ENCODE assay signal across 8 cellular contexts in genomic region chr19:4976412-4977298, GRCh38. TPM values are rescaled to one million over a fixed set of nuclear protein-coding genes. Genes with fewer than 3 reads are reported as not detected.
DNase-seq lines count a peak whose midpoint lies in the region; ATAC-seq and TF ChIP-seq lines count a peak whose summit lies in the region.

No MANE protein-coding gene starts in this region.

- no peaks in the 10 kb centered on the region for H3K27me3 ChIP-seq in ascending aorta

- ATAC-seq in sciatic nerve = peak; percentile 92
- no peak for ATAC-seq in HG03039 (IDR thresholded peaks at IDR 0.05; ENCODE audit: unreplicated experiment)
- ATAC-seq in GM21367 (IDR thresholded peaks at IDR 0.05; ENCODE audit: unreplicated experiment) = no peak

- H3K4me1 ChIP-seq in ascending aorta = peaks cover 8 to 19% of the 10 kb centered on the region in 2 donors

- peak; percentile 36 to 44 (median 42) for TF ChIP-seq CTCF in ascending aorta (IDR thresholded peaks at IDR 0.05)

- TF ChIP-seq RAD21 in Ishikawa (IDR thresholded peaks at IDR 0.05; ENCODE audit: low read depth) = no peak

- TF ChIP-seq EP300 in Ishikawa (IDR thresholded peaks at IDR 0.05; ENCODE audit: borderline replicate concordance) = no peak

- no peaks in the 10 kb centered on the region for H3K9me3 ChIP-seq in ascending aorta

- peak overlapping the region; percentile 24 to 48 for H3K4me3 ChIP-seq in ascending aorta

- peak overlapping the region; percentile 61 to 67 for H3K27ac ChIP-seq in ascending aorta

- H3K36me3 ChIP-seq in ascending aorta = no peaks in the 10 kb centered on the region

- DNase-seq in AG20443 (ENCODE audit: low spot score) (peak; percentile 90), ascending aorta (ENCODE audit: low spot score in 2 of 2) (peak; percentile 63 to 90), hippocampal formation (lab: John Stamatoyannopoulos, UW) (peak; percentile 38 to 42), sciatic nerve (ENCODE audit: low spot score) (peak; percentile 78), NK-92 (lab: John Stamatoyannopoulos, UW; ENCODE audit: unreplicated experiment) (no peak)

- intact Hi-C loops in ascending aorta (cut with DNase I) (no loop called here), sciatic nerve (cut with DNase I) (loop anchor here (10.0 kb wide), 1 partner anchor 48 kb away; no protein-coding TSS in a partner anchor)

TF ChIP-seq in Ishikawa, 13 proteins besides CTCF, POLR2A, EP300 and RAD21:
- TF ChIP-seq USF1 (IDR thresholded peaks at IDR 0.05) = no peak
- TF ChIP-seq CEBPB (IDR thresholded peaks at IDR 0.05) = peak; percentile 96
- TF ChIP-seq ZBTB7A (IDR thresholded peaks at IDR 0.05; ENCODE audit: low read depth) = no peak
- no peak for TF ChIP-seq YY1 (IDR thresholded peaks at IDR 0.05; ENCODE audit: low read depth)
- TF ChIP-seq MAX (IDR thresholded peaks at IDR 0.05) = 0 out of 2 replicates have a peak, but pooled peaks have one; percentile 27

RNA-seq across cellular contexts. Expression of gene KDM4B, which starts 7.7 kb away (rescaled TPM):
- total RNA-seq in ascending aorta (46.0 TPM), sciatic nerve (60.1 TPM)
